In genomic region chr12:110029290-110029689, GRCh38 we compare ENCODE assay signal across 17 cellular contexts. TPM values are rescaled to one million over a fixed set of nuclear protein-coding genes. Genes with fewer than 3 reads are reported as not detected.
DNase-seq lines count a peak whose midpoint lies in the region; ATAC-seq and TF ChIP-seq lines count a peak whose summit lies in the region.
"Had no signal": no experiment of that assay in that cellular context is flagged by ENCODE, and none has a peak within 500 bp of the region (broad histone marks: within the 10 kb centered on the region; RNA-seq: fewer than 3 reads in every experiment).

No MANE protein-coding gene starts in this region.

- no peak overlapping the region for H4K91ac ChIP-seq in neuronal stem cell (ENCODE audit: low read depth, low read length, poor library complexity)

- no peaks in the 10 kb centered on the region for H3K27me3 Mint-ChIP-seq in activated T-cell treated with anti-CD3 and anti-CD28 coated beads, Interleukin-2, amount 50 U/mL, for 24 hours
- no peaks in the 10 kb centered on the region for H3K27me3 Mint-ChIP-seq in CD8-positive, alpha-beta T cell (ENCODE audit: low read depth)
- H3K27me3 Mint-ChIP-seq in endothelial cell (ENCODE audit: unreplicated experiment) (no peaks in the 10 kb centered on the region), progenitor cell of endocrine pancreas (no peaks in the 10 kb centered on the region)
- H3K27me3 Mint-ChIP-seq: CD8-positive, alpha-beta memory T cell; IgD-negative memory B cell had no signal

- intact Hi-C loops in CD8-positive, alpha-beta T cell (cut with DNase I, micrococcal nuclease), result no loop called here

- H3K4me1 Mint-ChIP-seq in activated T-cell treated with anti-CD3 and anti-CD28 coated beads, Interleukin-2, amount 50 U/mL, for 24 hours (ENCODE audit: low read depth), result peaks cover 24% of the 10 kb centered on the region
- no peaks in the 10 kb centered on the region for H3K4me1 Mint-ChIP-seq in CD8-positive, alpha-beta T cell (ENCODE audit: low read depth)
- no peaks in the 10 kb centered on the region for H3K4me1 Mint-ChIP-seq in endothelial cell (ENCODE audit: unreplicated experiment)
- peaks cover 1% of the 10 kb centered on the region for H3K4me1 Mint-ChIP-seq in progenitor cell of endocrine pancreas (ENCODE audit: low read depth)
- H3K4me1 Mint-ChIP-seq: IgD-negative memory B cell had no signal

- H3K27me3 ChIP-seq in CD8-positive, alpha-beta T cell (ENCODE audit: insufficient read depth, low read length), result no peaks in the 10 kb centered on the region
- no peaks in the 10 kb centered on the region for H3K27me3 ChIP-seq in SJSA1 (replicated peaks)
- H3K27me3 ChIP-seq in neuronal stem cell (ENCODE audit: control insufficient read depth in 3 of 3, insufficient read depth in 3 of 3, low read depth in 1 of 3, low read length in 3 of 3), result no peaks in the 10 kb centered on the region
- H3K27me3 ChIP-seq: BE2C had no signal

- H3K36me3 ChIP-seq in CD8-positive, alpha-beta T cell (ENCODE audit: insufficient read depth, low read length), result peaks cover 38% of the 10 kb centered on the region
- H3K36me3 ChIP-seq in SJSA1 (peaks cover 79% of the 10 kb centered on the region), neuronal stem cell (replicated peaks in 1 of 2; ENCODE audit: control insufficient read depth in 2 of 2, insufficient read depth in 2 of 2, low read length in 2 of 2) (peaks cover 5 to 78% of the 10 kb centered on the region in 2 donors)

- H3K14ac ChIP-seq in neuronal stem cell (ENCODE audit: low read length), result no peak overlapping the region

- TF ChIP-seq CTCF in CD8-positive, alpha-beta T cell (IDR thresholded peaks at IDR 0.05), result no peak
- TF ChIP-seq CTCF in endothelial cell (IDR thresholded peaks at IDR 0.05; ENCODE audit: unreplicated experiment), result no peak
- no peak for TF ChIP-seq CTCF in progenitor cell of endocrine pancreas (IDR thresholded peaks at IDR 0.05; ENCODE audit: unreplicated experiment)

- H3K79me1 ChIP-seq in neuronal stem cell (ENCODE audit: low read depth, low read length), result no peaks in the 10 kb centered on the region

- POLR2A ChIA-PET in CD8-positive, alpha-beta T cell (lab: Charles Lee), result no interaction called here

- no peak overlapping the region for H2AK5ac ChIP-seq in neuronal stem cell (ENCODE audit: low read depth, low read length)

- no peaks in the 10 kb centered on the region for H3K9me3 ChIP-seq in CD8-positive, alpha-beta T cell (ENCODE audit: low read length)
- H3K9me3 ChIP-seq in SJSA1 (replicated peaks) (no peaks in the 10 kb centered on the region), neuronal stem cell (replicated peaks in 1 of 2; ENCODE audit: control insufficient read depth in 2 of 2, insufficient read depth in 1 of 2, low read depth in 1 of 2, low read length in 2 of 2) (no peaks in the 10 kb centered on the region)
- H3K9me3 ChIP-seq: BE2C, Caco-2 had no signal

- H3K9me3 Mint-ChIP-seq in activated T-cell treated with anti-CD3 and anti-CD28 coated beads, Interleukin-2, amount 50 U/mL, for 24 hours, result no peaks in the 10 kb centered on the region
- H3K9me3 Mint-ChIP-seq in CD8-positive, alpha-beta T cell, result no peaks in the 10 kb centered on the region
- no peaks in the 10 kb centered on the region for H3K9me3 Mint-ChIP-seq in endothelial cell (ENCODE audit: unreplicated experiment)
- no peaks in the 10 kb centered on the region for H3K9me3 Mint-ChIP-seq in progenitor cell of endocrine pancreas (ENCODE audit: low read depth)
- H3K9me3 Mint-ChIP-seq: CD8-positive, alpha-beta memory T cell; IgD-negative memory B cell had no signal

- no peaks in the 10 kb centered on the region for H3K4me1 ChIP-seq in CD8-positive, alpha-beta T cell (ENCODE audit: insufficient read depth, low read length)
- H3K4me1 ChIP-seq in SJSA1 (replicated peaks) (peaks cover 51% of the 10 kb centered on the region), neuronal stem cell (ENCODE audit: control insufficient read depth in 2 of 2, insufficient read depth in 1 of 2, low read depth in 1 of 2, low read length in 2 of 2) (no peaks in the 10 kb centered on the region)
- H3K4me1 ChIP-seq: BE2C, Caco-2 had no signal

- no CpG with 5 or more reads among the region's 2 CpGs for WGBS in neuronal stem cell (ENCODE audit: extremely low coverage in 2 of 2, insufficient read length in 2 of 2, insufficient replicate concordance in 1 of 2), 2 donors

- no peak overlapping the region for H2BK5ac ChIP-seq in neuronal stem cell (ENCODE audit: low read length)

- no peak overlapping the region for H3K18ac ChIP-seq in neuronal stem cell (ENCODE audit: low read length)

- no peak overlapping the region for H3K9ac ChIP-seq in neuronal stem cell (ENCODE audit: low read depth, low read length, poor library complexity)
- H3K9ac ChIP-seq: GM23248 had no signal

- CTCF ChIA-PET in CD8-positive, alpha-beta T cell (lab: Charles Lee), result no interaction called here

- no peak overlapping the region for H3K4me3 ChIP-seq in CD8-positive, alpha-beta T cell (ENCODE audit: low read depth, low read length)
- H3K4me3 ChIP-seq in SJSA1 (no peak overlapping the region), neuronal stem cell (ENCODE audit: low read length in 2 of 2) (no peak overlapping the region)
- H3K4me3 ChIP-seq: GM23248 had no signal

- no peak overlapping the region for H2BK12ac ChIP-seq in neuronal stem cell (ENCODE audit: low read length)

- H2BK120ac ChIP-seq in neuronal stem cell (ENCODE audit: low read depth, low read length), result no peak overlapping the region

- H3K27ac ChIP-seq in CD8-positive, alpha-beta T cell (ENCODE audit: low read depth, low read length), result no peak overlapping the region
- H3K27ac ChIP-seq in SJSA1, result peak overlapping the region; percentile 49; the same call in 1 of the 2 replicates
- no peak overlapping the region for H3K27ac ChIP-seq in neuronal stem cell (replicated peaks; ENCODE audit: low read length)
- H3K27ac ChIP-seq: C4-2B, GM23248 had no signal

- no peak for ATAC-seq in CD8-positive, alpha-beta T cell
- ATAC-seq: HCT116 had no signal

- H3K4ac ChIP-seq in neuronal stem cell (ENCODE audit: low read length), result no peak overlapping the region

- no peak for DNase-seq in activated T-cell treated with anti-CD3 and anti-CD28 coated beads, Interleukin-2, amount 50 U/mL, for 24 hours
- DNase-seq in activated T-cell treated with anti-CD3 and anti-CD28 coated beads, Interleukin-2, amount 50 U/mL, for 1 hour, result no peak
- no peak for DNase-seq in CD8-positive, alpha-beta T cell
- DNase-seq in SJSA1 (ENCODE audit: low read depth in 1 of 2, low spot score in 2 of 2), result peak in 1 of 2 experiments; percentile 44
- DNase-seq in endothelial cell (ENCODE audit: low spot score), result no peak
- no peak for DNase-seq in neuronal stem cell (ENCODE audit: low spot score)
- DNase-seq in NCI-H128 (lab: John Stamatoyannopoulos, UW; ENCODE audit: unreplicated experiment), result no peak
- DNase-seq in progenitor cell of endocrine pancreas (ENCODE audit: low spot score, unreplicated experiment), result no peak
- DNase-seq: BE2C; Caco-2; CD8-positive, alpha-beta memory T cell; DND-41; GDM1; GM23248 had no signal

- H3K27ac Mint-ChIP-seq in activated T-cell treated with anti-CD3 and anti-CD28 coated beads, Interleukin-2, amount 50 U/mL, for 24 hours, result peak overlapping the region; percentile 61
- H3K27ac Mint-ChIP-seq in CD8-positive, alpha-beta T cell, result peak overlapping the region; percentile 18
- no peak overlapping the region for H3K27ac Mint-ChIP-seq in endothelial cell (ENCODE audit: unreplicated experiment)
- no peak overlapping the region for H3K27ac Mint-ChIP-seq in progenitor cell of endocrine pancreas

- H3K4me3 Mint-ChIP-seq in activated T-cell treated with anti-CD3 and anti-CD28 coated beads, Interleukin-2, amount 50 U/mL, for 24 hours, result no peak overlapping the region
- H3K4me3 Mint-ChIP-seq in CD8-positive, alpha-beta T cell, result no peak overlapping the region
- H3K4me3 Mint-ChIP-seq in endothelial cell (ENCODE audit: unreplicated experiment) (peak overlapping the region; percentile 10), progenitor cell of endocrine pancreas (ENCODE audit: low read depth) (no peak overlapping the region)
- H3K4me3 Mint-ChIP-seq: CD8-positive, alpha-beta memory T cell; IgD-negative memory B cell had no signal

- no peak overlapping the region for H3K23ac ChIP-seq in neuronal stem cell (ENCODE audit: low read depth, low read length, poor library complexity)

- H3K36me3 Mint-ChIP-seq in activated T-cell treated with anti-CD3 and anti-CD28 coated beads, Interleukin-2, amount 50 U/mL, for 24 hours (ENCODE audit: low read depth), result peaks cover 83% of the 10 kb centered on the region
- H3K36me3 Mint-ChIP-seq in CD8-positive, alpha-beta T cell, result peaks cover 81% of the 10 kb centered on the region
- H3K36me3 Mint-ChIP-seq in endothelial cell (ENCODE audit: low read depth, unreplicated experiment), result peaks cover 33% of the 10 kb centered on the region
- H3K36me3 Mint-ChIP-seq in progenitor cell of endocrine pancreas (ENCODE audit: insufficient read depth), result peaks cover 26% of the 10 kb centered on the region

- no peak overlapping the region for H3K4me2 ChIP-seq in neuronal stem cell (ENCODE audit: insufficient read depth, low read length, poor library complexity, severe bottlenecking)

- no peak overlapping the region for H2BK15ac ChIP-seq in neuronal stem cell (ENCODE audit: low read length)

- H2AFZ ChIP-seq in neuronal stem cell (ENCODE audit: low read length), result no peak overlapping the region
- H2AFZ ChIP-seq: GM23248 had no signal

- no peak overlapping the region for H4K8ac ChIP-seq in neuronal stem cell (ENCODE audit: low read depth, low read length)

RNA-seq across cellular contexts. Expression of gene C12orf76, which starts 19.0 kb away (rescaled TPM):
- 1 to 10 TPM; 8.7 to 9.6 TPM for total RNA-seq in CD8-positive, alpha-beta T cell
- 4.5 and 9.0 TPM in 2 replicates for total RNA-seq in SJSA1 (2014; rRNA removed; shearing (Covaris generic))
- total RNA-seq in endothelial cell (ENCODE audit: unreplicated experiment) (21.9 TPM), progenitor cell of endocrine pancreas (29.3 and 31.6 TPM in 2 replicates)
- polyA plus RNA-seq in neuronal stem cell (2013, experiment 1 of 2), result 42.5 TPM
- polyA plus RNA-seq in neuronal stem cell (2013, experiment 2 of 2), result 43.2 TPM

RNA-seq across cellular contexts. Expression of gene ANKRD13A, which starts 30.1 kb away (rescaled TPM):
- 10 to 100 TPM; 38.8 to 41.7 TPM for total RNA-seq in CD8-positive, alpha-beta T cell
- total RNA-seq in SJSA1 (2014; rRNA removed; shearing (Covaris generic)), result 111 and 170 TPM in 2 replicates
- 55.4 TPM for total RNA-seq in endothelial cell (ENCODE audit: unreplicated experiment)
- polyA plus RNA-seq in neuronal stem cell (2013, experiment 1 of 2), result 12.9 TPM
- 13.6 TPM for polyA plus RNA-seq in neuronal stem cell (2013, experiment 2 of 2)
- 36.0 and 38.0 TPM in 2 replicates for total RNA-seq in progenitor cell of endocrine pancreas

RNA-seq across cellular contexts. Expression of gene GIT2, which starts 33.1 kb away (rescaled TPM):
- total RNA-seq in CD8-positive, alpha-beta T cell, result 10 to 100 TPM; 47.6 to 57.9 TPM
- total RNA-seq in SJSA1 (2014; rRNA removed; shearing (Covaris generic)), result 23.1 and 29.5 TPM in 2 replicates
- 89.1 TPM for total RNA-seq in endothelial cell (ENCODE audit: unreplicated experiment)
- polyA plus RNA-seq in neuronal stem cell (2013, experiment 1 of 2), result 13.3 TPM
- polyA plus RNA-seq in neuronal stem cell (2013, experiment 2 of 2), result 13.8 TPM
- total RNA-seq in progenitor cell of endocrine pancreas, result 37.5 and 40.7 TPM in 2 replicates

Comparison
In these comparisons a context has a peak if more than half of its experiments do, and no peak if none do; other contexts are left out.
1. H3K27ac Mint-ChIP-seq: peak in activated T-cell treated with anti-CD3 and anti-CD28 coated beads, Interleukin-2, amount 50 U/mL, for 24 hours (single experiment) and CD8-positive, alpha-beta T cell (single experiment); none in endothelial cell (single experiment) and progenitor cell of endocrine pancreas (single experiment).